Comparison of ENCODE assay signal across 9 cellular contexts in genomic region chr10:85642421-85643170, GRCh38.
DNase-seq lines count a peak whose midpoint lies in the region; ATAC-seq and TF ChIP-seq lines count a peak whose summit lies in the region.
"Had no signal": no experiment of that assay in that cellular context is flagged by ENCODE, and none has a peak within 500 bp of the region (broad histone marks: within the 10 kb centered on the region; RNA-seq: fewer than 3 reads in every experiment).

No MANE protein-coding gene starts in this region.

- WGBS in right cardiac atrium, result 44% methylated on average over 4 of the region's 4 CpGs

- BruUV-seq in Caco-2 (replicated peaks; lab: Mats Ljungman, UMichigan), result TSS peak; percentile 47
- BruUV-seq in MCF 10A (replicated peaks; lab: Mats Ljungman, UMichigan), result no TSS peak

- peaks cover 53% of the 10 kb centered on the region for H3K4me1 ChIP-seq in Caco-2
- H3K4me1 ChIP-seq in mucosa of rectum (ENCODE audit: control insufficient read depth in 2 of 2, insufficient read depth in 2 of 2, low read length in 2 of 2), result peaks cover 12 to 27% of the 10 kb centered on the region in 2 donors
- H3K4me1 ChIP-seq in BE2C, result peaks cover 18% of the 10 kb centered on the region
- H3K4me1 ChIP-seq in right cardiac atrium (ENCODE audit: control insufficient read depth, insufficient read depth, low read length), result no peaks in the 10 kb centered on the region

- TF ChIP-seq CTCF in Caco-2 (IDR thresholded peaks at IDR 0.05; ENCODE audit: insufficient read depth in 1 of 2, low read depth in 1 of 2, low read length in 1 of 2, severe bottlenecking in 1 of 2, unreplicated experiment in 1 of 2) (no peak), MCF 10A (IDR thresholded peaks at IDR 0.05; ENCODE audit: unreplicated experiment) (no peak), BE2C (IDR thresholded peaks at IDR 0.05; ENCODE audit: low read depth, low read length) (no peak)

- peaks cover 36% of the 10 kb centered on the region for H3K4me1 Mint-ChIP-seq in Caco-2 (ENCODE audit: low read depth, unreplicated experiment)
- peaks cover 43% of the 10 kb centered on the region for H3K4me1 Mint-ChIP-seq in MCF 10A (ENCODE audit: insufficient read depth, unreplicated experiment)

- ATAC-seq in right cardiac atrium, result no peak

- H3K9me3 ChIP-seq in Caco-2 (no peaks in the 10 kb centered on the region), MG63 (no peaks in the 10 kb centered on the region), mucosa of rectum (ENCODE audit: control insufficient read depth in 2 of 2, low read length in 2 of 2) (no peaks in the 10 kb centered on the region), BE2C (no peaks in the 10 kb centered on the region), right cardiac atrium (ENCODE audit: control insufficient read depth, low read length) (no peaks in the 10 kb centered on the region)

- H3K27me3 Mint-ChIP-seq in Caco-2 (ENCODE audit: insufficient read depth, unreplicated experiment) (no peaks in the 10 kb centered on the region), MCF 10A (ENCODE audit: insufficient read depth, unreplicated experiment) (no peaks in the 10 kb centered on the region)

- H3K36me3 Mint-ChIP-seq in Caco-2 (ENCODE audit: insufficient read depth, unreplicated experiment), result peaks cover 15% of the 10 kb centered on the region
- H3K36me3 Mint-ChIP-seq in MCF 10A (ENCODE audit: insufficient read depth, unreplicated experiment), result no peaks in the 10 kb centered on the region

- H3K4me3 Mint-ChIP-seq in Caco-2 (ENCODE audit: unreplicated experiment), result peak overlapping the region; percentile 37
- peak overlapping the region; percentile 12 for H3K4me3 Mint-ChIP-seq in MCF 10A (ENCODE audit: unreplicated experiment)

- H3K27ac Mint-ChIP-seq in Caco-2 (ENCODE audit: unreplicated experiment) (peak overlapping the region; percentile 90), MCF 10A (ENCODE audit: low read depth, unreplicated experiment) (peak overlapping the region; percentile 93)

- H3K36me3 ChIP-seq in Caco-2 (ENCODE audit: control insufficient read depth, insufficient read depth, low read length) (no peaks in the 10 kb centered on the region), MG63 (no peaks in the 10 kb centered on the region), mucosa of rectum (ENCODE audit: control insufficient read depth in 2 of 2, insufficient read depth in 2 of 2, low read length in 2 of 2) (no peaks in the 10 kb centered on the region), BE2C (peaks cover 9% of the 10 kb centered on the region)

- intact Hi-C loops in Caco-2 (cut with micrococcal nuclease; ENCODE audit: unreplicated experiment), result loop anchor here (1.0 to 10.0 kb wide), 4 partner anchors 21 to 232 kb away; no protein-coding TSS in a partner anchor
- intact Hi-C loops in MCF 10A (cut with micrococcal nuclease), result loop anchor here (5.0 to 10.0 kb wide), 2 partner anchors 85 to 1098 kb away; no protein-coding TSS in a partner anchor
- intact Hi-C loops in right cardiac atrium (cut with DNase I), result no loop called here

- CTCF ChIA-PET in Caco-2 (lab: Charles Lee), result interaction anchor here (0.6 kb wide), 1 partner anchor 517 kb away, joined by 3 read pairs; no protein-coding TSS in a partner anchor
- CTCF ChIA-PET in MCF 10A (lab: Yijun Ruan, JAX), result interaction anchor here (0.5 to 1.1 kb wide), 3 partner anchors 29 to 748 kb away, joined by 3 read pairs; no protein-coding TSS in a partner anchor

- POLR2A ChIA-PET in Caco-2 (lab: Charles Lee), result no interaction called here
- POLR2A ChIA-PET in MCF 10A (lab: Yijun Ruan, JAX), result interaction anchor here (0.5 to 1.7 kb wide), 9 partner anchors 8 to 968 kb away, joined by 3 to 4 read pairs (median 3); no protein-coding TSS in a partner anchor

- H3K27ac ChIP-seq in mucosa of rectum (ENCODE audit: low read depth in 2 of 2, low read length in 2 of 2), result peak overlapping the region; percentile 67 to 80
- no peak overlapping the region for H3K27ac ChIP-seq in right cardiac atrium (ENCODE audit: low read length)
- H3K27ac ChIP-seq: KMS-11 had no signal

- DNase-seq in Caco-2 (peak; percentile 58 to 72), MG63 (peak; percentile 75), MCF 10A (ENCODE audit: unreplicated experiment) (peak; percentile 85), BE2C (no peak), right cardiac atrium (no peak)
- DNase-seq in activated CD4-positive, alpha-beta T cell treated with anti-CD3 and anti-CD28 coated beads, Interleukin-2, amount 50 U/mL, for 1 hour, result no peak
- no peak for DNase-seq in stimulated activated CD4-positive, alpha-beta T cell treated with anti-CD3 and anti-CD28 coated beads, Interleukin-2, amount 100 ng/mL, for 48 hours

- H3K27me3 ChIP-seq in Caco-2 (replicated peaks; ENCODE audit: control insufficient read depth, insufficient read depth, low read length), result no peaks in the 10 kb centered on the region
- H3K27me3 ChIP-seq in MG63, result no peaks in the 10 kb centered on the region
- no peaks in the 10 kb centered on the region for H3K27me3 ChIP-seq in mucosa of rectum (ENCODE audit: control insufficient read depth in 2 of 2, insufficient read depth in 2 of 2, low read length in 2 of 2)
- no peaks in the 10 kb centered on the region for H3K27me3 ChIP-seq in BE2C
- no peaks in the 10 kb centered on the region for H3K27me3 ChIP-seq in right cardiac atrium (ENCODE audit: control insufficient read depth, insufficient read depth)

- no peak overlapping the region for H3K9ac ChIP-seq in mucosa of rectum (ENCODE audit: low read depth in 1 of 2, low read length in 2 of 2)
- H3K9ac ChIP-seq: KMS-11 had no signal

- H3K9me3 Mint-ChIP-seq in Caco-2 (ENCODE audit: unreplicated experiment), result peaks cover 6% of the 10 kb centered on the region
- H3K9me3 Mint-ChIP-seq in MCF 10A (ENCODE audit: unreplicated experiment), result no peaks in the 10 kb centered on the region

- H3K4me3 ChIP-seq in Caco-2 (ENCODE audit: low read depth, low read length) (no peak overlapping the region), MG63 (no peak overlapping the region), mucosa of rectum (ENCODE audit: low read length in 2 of 2) (peak overlapping the region; percentile 21 to 27), BE2C (ENCODE audit: low read depth, low read length) (no peak overlapping the region), right cardiac atrium (ENCODE audit: low read length) (no peak overlapping the region)

Comparison
In these comparisons a context has a peak if more than half of its experiments do, and no peak if none do; other contexts are left out.
1. DNase-seq: peak in Caco-2 (2 of 2), MG63 (single experiment) and MCF 10A (single experiment); none in activated CD4-positive, alpha-beta T cell treated with anti-CD3 and anti-CD28 coated beads, Interleukin-2, amount 50 U/mL, for 1 hour (single experiment), stimulated activated CD4-positive, alpha-beta T cell treated with anti-CD3 and anti-CD28 coated beads, Interleukin-2, amount 100 ng/mL, for 48 hours (0 of 2), BE2C (single experiment) and right cardiac atrium (0 of 3).
2. H3K4me3 ChIP-seq: peak in mucosa of rectum (2 of 2); none in Caco-2 (single experiment), MG63 (single experiment), BE2C (single experiment) and right cardiac atrium (single experiment).
3. intact Hi-C loops: an anchor here in Caco-2 (1.0 to 10.0 kb wide) and MCF 10A (5.0 to 10.0 kb wide); none called in right cardiac atrium.